In genomic region chr1:32635508-32636277, GRCh38 we compare ENCODE assay signal across 12 cellular contexts.
"Had no signal": no experiment of that assay in that cellular context is flagged by ENCODE, and none has a peak within 500 bp of the region (broad histone marks: within the 10 kb centered on the region; RNA-seq: fewer than 3 reads in every experiment).

No MANE protein-coding gene starts in this region.

- ATAC-seq: activated CD4-positive, alpha-beta T cell treated with anti-CD3 and anti-CD28 coated beads for 36 hours; effector memory CD8-positive, alpha-beta T cell; left ventricle myocardium superior; naive thymus-derived CD8-positive, alpha-beta T cell had no signal

- H3K4me3 ChIP-seq: thyroid gland had no signal

- DNase-seq: activated CD4-positive, alpha-beta T cell treated with anti-CD3 and anti-CD28 coated beads for 36 hours; activated CD4-positive, alpha-beta T cell treated with anti-CD3 and anti-CD28 coated beads, Interleukin-2, amount 50 U/mL, for 48 hours; anterior cingulate cortex; cerebellar nuclear complex; effector memory CD8-positive, alpha-beta T cell; immature natural killer cell; left ventricle myocardium superior; mesenchymal stem cell; naive thymus-derived CD8-positive, alpha-beta T cell; retina; stimulated activated naive CD4-positive, alpha-beta T cell treated with Interleukin-2 at 50 U/mL for 16 hours; thyroid gland had no signal

- H3K4me3 Mint-ChIP-seq: activated CD4-positive, alpha-beta T cell treated with anti-CD3 and anti-CD28 coated beads for 36 hours; effector memory CD8-positive, alpha-beta T cell; immature natural killer cell; naive thymus-derived CD8-positive, alpha-beta T cell had no signal

- H3K27me3 Mint-ChIP-seq: activated CD4-positive, alpha-beta T cell treated with anti-CD3 and anti-CD28 coated beads for 36 hours; effector memory CD8-positive, alpha-beta T cell; naive thymus-derived CD8-positive, alpha-beta T cell had no signal

- H3K9me3 Mint-ChIP-seq: effector memory CD8-positive, alpha-beta T cell; immature natural killer cell; naive thymus-derived CD8-positive, alpha-beta T cell had no signal

- H3K27ac Mint-ChIP-seq: activated CD4-positive, alpha-beta T cell treated with anti-CD3 and anti-CD28 coated beads for 36 hours had no signal
